12 cellular contexts compared by ENCODE assay signal in the genomic region with DNA sequence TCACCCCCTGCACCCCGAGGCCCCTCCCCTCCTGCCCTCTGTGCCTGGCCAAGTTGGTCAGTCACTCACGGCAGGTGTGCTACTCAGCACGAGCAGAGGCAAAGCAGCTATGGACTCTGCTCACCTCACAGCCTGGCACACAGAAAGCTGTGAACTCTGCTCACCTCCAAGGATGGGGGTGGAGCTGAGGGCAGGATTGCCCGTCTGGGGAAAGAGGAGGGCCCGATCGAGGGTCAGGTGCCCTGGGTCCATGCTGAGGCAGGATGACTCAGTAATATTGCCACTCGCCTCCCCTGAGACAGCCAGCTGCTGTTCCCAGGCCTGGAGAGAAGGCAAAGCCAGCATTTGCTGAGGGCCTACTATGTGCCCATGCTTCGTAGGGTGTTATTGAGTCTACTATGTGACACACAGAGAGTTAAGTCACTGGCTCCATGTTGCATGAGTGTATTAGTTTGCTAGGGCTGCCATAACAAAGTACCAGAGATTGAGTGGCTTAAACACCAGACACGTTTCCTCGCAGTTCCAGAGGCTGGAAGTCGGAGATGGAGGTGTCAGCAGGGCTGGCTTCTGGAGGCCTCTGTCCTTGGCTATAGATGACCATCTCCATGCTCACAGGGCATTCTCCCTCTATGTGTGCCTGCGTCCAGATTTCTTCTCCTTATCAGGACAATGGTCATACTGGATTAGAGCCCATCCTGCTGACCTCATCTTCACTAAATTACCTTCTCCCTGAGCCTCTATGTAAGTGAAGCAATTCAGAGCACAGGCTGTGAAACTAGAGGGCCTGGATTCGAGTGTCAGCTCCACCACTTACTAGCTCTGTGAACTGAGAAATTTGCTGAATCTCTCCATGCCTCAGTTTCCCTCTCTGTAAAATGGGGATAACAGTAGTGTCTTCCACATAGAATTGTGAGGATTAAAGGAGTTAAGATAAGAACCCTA. TPM values are rescaled to one million over a fixed set of nuclear protein-coding genes. Genes with fewer than 3 reads are reported as not detected.
A peak's percentile ranks its signal among the peaks of the same experiment; 100 is the strongest.
DNase-seq lines count a peak whose midpoint lies in the region; ATAC-seq and TF ChIP-seq lines count a peak whose summit lies in the region.
"Had no signal": no experiment of that assay in that cellular context is flagged by ENCODE, and none has a peak within 500 bp of the region (broad histone marks: within the 10 kb centered on the region; RNA-seq: fewer than 3 reads in every experiment).

No MANE protein-coding gene starts in this region.

- no peak overlapping the region for H3K27ac Mint-ChIP-seq in stimulated activated naive B cell treated with anti-CD40 and anti-IgM and Interleukin-4, amounts not matched to agents 10 μg/mL and 1 μg/mL and 100 μg/mL, for 72 hours
- H3K27ac Mint-ChIP-seq in T-helper 2 cell treated with Interferon-gamma antibody and Interleukin-4, amounts not matched to agents 5 μg/mL and 100 μg/mL, for 36 hours, result no peak overlapping the region
- H3K27ac Mint-ChIP-seq: activated naive CD8-positive, alpha-beta T cell treated with anti-CD3 and anti-CD28 coated beads, Interleukin-2, amount 50 U/mL, for 24 hours had no signal

- peaks cover 0 to 6% of the 10 kb centered on the region in 2 donors for H3K9me3 Mint-ChIP-seq in stimulated activated naive B cell treated with anti-CD40 and anti-IgM and Interleukin-4, amounts not matched to agents 10 μg/mL and 1 μg/mL and 100 μg/mL, for 72 hours
- H3K9me3 Mint-ChIP-seq in T-helper 2 cell treated with Interferon-gamma antibody and Interleukin-4, amounts not matched to agents 5 μg/mL and 100 μg/mL, for 36 hours, result no peaks in the 10 kb centered on the region
- H3K9me3 Mint-ChIP-seq: activated naive CD8-positive, alpha-beta T cell treated with anti-CD3 and anti-CD28 coated beads, Interleukin-2, amount 50 U/mL, for 24 hours had no signal

- peaks cover 17 to 26% of the 10 kb centered on the region in 2 donors for H3K27me3 Mint-ChIP-seq in stimulated activated naive B cell treated with anti-CD40 and anti-IgM and Interleukin-4, amounts not matched to agents 10 μg/mL and 1 μg/mL and 100 μg/mL, for 72 hours
- H3K27me3 Mint-ChIP-seq in T-helper 2 cell treated with Interferon-gamma antibody and Interleukin-4, amounts not matched to agents 5 μg/mL and 100 μg/mL, for 36 hours (ENCODE audit: low read depth), result no peaks in the 10 kb centered on the region

- CTCF ChIA-PET in RWPE1 (lab: Yijun Ruan, JAX), result interaction anchor here (0.6 kb wide), 1 partner anchor 152 kb away, joined by 3 read pairs; no protein-coding TSS in a partner anchor

- no peak overlapping the region for H3K4me3 Mint-ChIP-seq in stimulated activated naive B cell treated with anti-CD40 and anti-IgM and Interleukin-4, amounts not matched to agents 10 μg/mL and 1 μg/mL and 100 μg/mL, for 72 hours
- no peak overlapping the region for H3K4me3 Mint-ChIP-seq in T-helper 2 cell treated with Interferon-gamma antibody and Interleukin-4, amounts not matched to agents 5 μg/mL and 100 μg/mL, for 36 hours
- H3K4me3 Mint-ChIP-seq: activated naive CD8-positive, alpha-beta T cell treated with anti-CD3 and anti-CD28 coated beads, Interleukin-2, amount 50 U/mL, for 24 hours had no signal

- H3K36me3 ChIP-seq in skeletal muscle satellite cell (ENCODE audit: insufficient read depth, low read length), result no peaks in the 10 kb centered on the region
- H3K36me3 ChIP-seq: WERI-Rb-1 had no signal

- POLR2A ChIA-PET in RWPE1 (lab: Yijun Ruan, JAX; ENCODE audit: low non-redundant PET), result no interaction called here

- H3K4me3 ChIP-seq in fibroblast of mammary gland (ENCODE audit: control insufficient read depth, low read depth, low read length), result no peak overlapping the region
- no peak overlapping the region for H3K4me3 ChIP-seq in skeletal muscle satellite cell (ENCODE audit: low read length)

- H3K9me3 ChIP-seq in skeletal muscle satellite cell (replicated peaks; ENCODE audit: low read length), result no peaks in the 10 kb centered on the region

- peak overlapping the region; percentile 50 for H3K4me2 ChIP-seq in skeletal muscle satellite cell (ENCODE audit: low read length)

- H3K36me3 Mint-ChIP-seq in stimulated activated naive B cell treated with anti-CD40 and anti-IgM and Interleukin-4, amounts not matched to agents 10 μg/mL and 1 μg/mL and 100 μg/mL, for 72 hours, result no peaks in the 10 kb centered on the region
- no peaks in the 10 kb centered on the region for H3K36me3 Mint-ChIP-seq in T-helper 2 cell treated with Interferon-gamma antibody and Interleukin-4, amounts not matched to agents 5 μg/mL and 100 μg/mL, for 36 hours (ENCODE audit: low read depth)

- peaks cover 47% of the 10 kb centered on the region for H3K4me1 ChIP-seq in skeletal muscle satellite cell (ENCODE audit: control insufficient read depth, insufficient read depth, low read length)

- peaks cover 6 to 10% of the 10 kb centered on the region in 2 donors for H3K4me1 Mint-ChIP-seq in stimulated activated naive B cell treated with anti-CD40 and anti-IgM and Interleukin-4, amounts not matched to agents 10 μg/mL and 1 μg/mL and 100 μg/mL, for 72 hours
- H3K4me1 Mint-ChIP-seq in T-helper 2 cell treated with Interferon-gamma antibody and Interleukin-4, amounts not matched to agents 5 μg/mL and 100 μg/mL, for 36 hours (ENCODE audit: low read depth), result peaks cover 34% of the 10 kb centered on the region

- ATAC-seq in stimulated activated naive B cell treated with anti-CD40 and anti-IgM and Interleukin-4, amounts not matched to agents 10 μg/mL and 1 μg/mL and 100 μg/mL, for 72 hours (replicated peaks), result no peak
- ATAC-seq in GM21526 (IDR thresholded peaks at IDR 0.05; ENCODE audit: low FRiP score, unreplicated experiment), result no peak
- ATAC-seq: activated naive CD8-positive, alpha-beta T cell treated with anti-CD3 and anti-CD28 coated beads, Interleukin-2, amount 50 U/mL, for 24 hours had no signal

- peak overlapping the region; percentile 56 for H3K9ac ChIP-seq in skeletal muscle satellite cell (ENCODE audit: low read depth, low read length)

- H3K27me3 ChIP-seq in skeletal muscle satellite cell (ENCODE audit: control insufficient read depth, insufficient read depth, low read length), result peaks cover 16% of the 10 kb centered on the region

- DNase-seq in EL (peak; percentile 53), RWPE1 (ENCODE audit: low spot score) (peak; percentile 41), fibroblast of mammary gland (ENCODE audit: low read depth) (peak; percentile 47), cortex of kidney (lab: John Stamatoyannopoulos, UW) (no peak)
- DNase-seq in stimulated activated naive B cell treated with anti-CD40 and anti-IgM and Interleukin-4, amounts not matched to agents 10 μg/mL and 1 μg/mL and 100 μg/mL, for 72 hours, result no peak
- DNase-seq in T-helper 2 cell treated with Interferon-gamma antibody and Interleukin-4, amounts not matched to agents 5 μg/mL and 100 μg/mL, for 36 hours (ENCODE audit: low spot score), result no peak
- DNase-seq: activated naive CD8-positive, alpha-beta T cell treated with anti-CD3 and anti-CD28 coated beads, Interleukin-2, amount 50 U/mL, for 24 hours; NCI-H510A treated with DMSO at 0.1 percent for 48 hours; stimulated activated naive CD4-positive, alpha-beta T cell; WERI-Rb-1 had no signal

- H3K27ac ChIP-seq in RWPE1, result peak overlapping the region; percentile 89
- H3K27ac ChIP-seq: WERI-Rb-1 had no signal

- TF ChIP-seq CTCF in RWPE1 (conservative IDR thresholded peaks at IDR 0.05; ENCODE audit: low read depth) (no peak), fibroblast of mammary gland (conservative IDR thresholded peaks at IDR 0.05; ENCODE audit: control insufficient read depth, insufficient read depth, low read depth, low read length) (no peak)

RNA-seq across cellular contexts. Expression of a gene that starts 13.2 kb away (rescaled TPM):
- total RNA-seq in skeletal muscle satellite cell (2012; rRNA removed), result 18.8 and 28.0 TPM in 2 replicates

Comparison
In these comparisons a context has a peak if more than half of its experiments do, and no peak if none do; other contexts are left out.
1. DNase-seq: peak in EL (single experiment), RWPE1 (single experiment) and fibroblast of mammary gland (single experiment); none in stimulated activated naive B cell treated with anti-CD40 and anti-IgM and Interleukin-4, amounts not matched to agents 10 μg/mL and 1 μg/mL and 100 μg/mL, for 72 hours (single experiment), T-helper 2 cell treated with Interferon-gamma antibody and Interleukin-4, amounts not matched to agents 5 μg/mL and 100 μg/mL, for 36 hours (single experiment) and cortex of kidney (single experiment).